Comparison of ENCODE assay signal across 8 cellular contexts in genomic region chr2:217653240-217653639, GRCh38.
A peak's percentile ranks its signal among the peaks of the same experiment; 100 is the strongest.
DNase-seq lines count a peak whose midpoint lies in the region; ATAC-seq, FAIRE-seq and TF ChIP-seq lines count a peak whose summit lies in the region.
"Had no signal": no experiment of that assay in that cellular context is flagged by ENCODE, and none has a peak within 500 bp of the region (broad histone marks: within the 10 kb centered on the region; RNA-seq: fewer than 3 reads in every experiment).

No MANE protein-coding gene starts in this region.

- H3K27ac ChIP-seq in HepG2 (ENCODE audit: extremely low read length, insufficient read depth, low read length) (no peak overlapping the region), upper lobe of left lung (peak overlapping the region in 1 of 4 donors; percentile 30)
- H3K27ac ChIP-seq in CD4-positive, alpha-beta T cell (ENCODE audit: low read depth, low read length): no peak overlapping the region

- TF ChIP-seq POLR2A in HepG2 (IDR thresholded peaks at IDR 0.05; ENCODE audit: insufficient read depth in 1 of 2, low read depth in 2 of 2, low read length in 2 of 2) (no peak), upper lobe of left lung (IDR thresholded peaks at IDR 0.05) (no peak)

- no peaks in the 10 kb centered on the region for H3K36me3 ChIP-seq in HepG2 (replicated peaks in 1 of 2; ENCODE audit: control insufficient read depth in 1 of 2, insufficient read depth in 2 of 2, low read length in 2 of 2)
- no peaks in the 10 kb centered on the region for H3K36me3 ChIP-seq in upper lobe of left lung

- H3K36me3 Mint-ChIP-seq in chondrocyte (ENCODE audit: low read depth): peaks cover 1% of the 10 kb centered on the region
- no peaks in the 10 kb centered on the region for H3K36me3 Mint-ChIP-seq in CD4-positive, alpha-beta T cell (ENCODE audit: low read depth)
- H3K36me3 Mint-ChIP-seq: activated CD4-positive, alpha-beta memory T cell treated with anti-CD3 and anti-CD28 coated beads for 36 hours had no signal

- H3K9me3 ChIP-seq in HepG2 (ENCODE audit: low read length): no peaks in the 10 kb centered on the region
- no peaks in the 10 kb centered on the region for H3K9me3 ChIP-seq in upper lobe of left lung
- H3K9me3 ChIP-seq in CD4-positive, alpha-beta T cell (ENCODE audit: control insufficient read depth, low read length): no peaks in the 10 kb centered on the region

- no peaks in the 10 kb centered on the region for H3K9me3 Mint-ChIP-seq in chondrocyte (ENCODE audit: low read depth)
- no peaks in the 10 kb centered on the region for H3K9me3 Mint-ChIP-seq in CD4-positive, alpha-beta T cell
- H3K9me3 Mint-ChIP-seq: activated CD4-positive, alpha-beta memory T cell treated with anti-CD3 and anti-CD28 coated beads for 36 hours had no signal

- DNase-seq in HT1080 (ENCODE audit: low read depth): peak; percentile 90
- DNase-seq in chondrocyte (ENCODE audit: low spot score): no peak
- DNase-seq in HepG2 (ENCODE audit: low spot score): no peak
- peak in 1 of 2 donors; percentile 71 for DNase-seq in upper lobe of left lung
- DNase-seq in CD4-positive, alpha-beta T cell: no peak
- no peak for DNase-seq in stimulated activated CD4-positive, alpha-beta T cell treated with anti-CD3 and anti-CD28 coated beads, Interleukin-2, amount 100 ng/mL, for 24 hours
- DNase-seq in HuH-7 (ENCODE audit: low spot score): no peak
- DNase-seq: activated CD4-positive, alpha-beta memory T cell treated with anti-CD3 and anti-CD28 coated beads for 36 hours had no signal

- ATAC-seq in HepG2: peak; percentile 27; the same call in 2 of the 3 replicates
- ATAC-seq in upper lobe of left lung (ENCODE audit: low FRiP score in 2 of 2): peak; percentile 58 to 85
- ATAC-seq in CD4-positive, alpha-beta T cell (ENCODE audit: poor library complexity): no peak

- H3K27me3 ChIP-seq in HepG2 (ENCODE audit: control insufficient read depth in 1 of 2, insufficient read depth in 2 of 2, low read length in 2 of 2): peaks cover 1 to 28% of the 10 kb centered on the region in 2 experiments; a peak in 2 of 5 replicates
- H3K27me3 ChIP-seq in upper lobe of left lung: no peaks in the 10 kb centered on the region
- H3K27me3 ChIP-seq in CD4-positive, alpha-beta T cell (ENCODE audit: control insufficient read depth, insufficient read depth, low read length): no peaks in the 10 kb centered on the region

- no peaks in the 10 kb centered on the region for H3K27me3 Mint-ChIP-seq in chondrocyte (ENCODE audit: low read depth)
- H3K27me3 Mint-ChIP-seq in CD4-positive, alpha-beta T cell: no peaks in the 10 kb centered on the region
- H3K27me3 Mint-ChIP-seq: activated CD4-positive, alpha-beta memory T cell treated with anti-CD3 and anti-CD28 coated beads for 36 hours had no signal

- no peaks in the 10 kb centered on the region for H4K20me1 ChIP-seq in HepG2 (ENCODE audit: insufficient read depth, low read length)

- TF ChIP-seq CTCF in chondrocyte (IDR thresholded peaks at IDR 0.05) (peak; percentile 52), HepG2 (CRISPR knock-in tag; IDR thresholded peaks at IDR 0.05) (no peak), upper lobe of left lung (IDR thresholded peaks at IDR 0.05) (peak in 1 of 6 experiments; percentile 20)
- TF ChIP-seq CTCF in CD4-positive, alpha-beta T cell (IDR thresholded peaks at IDR 0.05): no peak

- no peak overlapping the region for H3K9ac ChIP-seq in HepG2 (ENCODE audit: insufficient read depth, low read depth, low read length)

- peak overlapping the region; percentile 93 for H3K27ac Mint-ChIP-seq in chondrocyte (ENCODE audit: unreplicated experiment)
- H3K27ac Mint-ChIP-seq in CD4-positive, alpha-beta T cell: no peak overlapping the region
- H3K27ac Mint-ChIP-seq: activated CD4-positive, alpha-beta memory T cell treated with anti-CD3 and anti-CD28 coated beads for 36 hours had no signal

- no TSS peak for BruUV-seq in HepG2 (replicated peaks; lab: Mats Ljungman, UMichigan)

- no peak overlapping the region for H3K4me3 Mint-ChIP-seq in chondrocyte (ENCODE audit: unreplicated experiment)
- no peak overlapping the region for H3K4me3 Mint-ChIP-seq in CD4-positive, alpha-beta T cell
- H3K4me3 Mint-ChIP-seq: activated CD4-positive, alpha-beta memory T cell treated with anti-CD3 and anti-CD28 coated beads for 36 hours had no signal

- intact Hi-C loops in HepG2 (cut with micrococcal nuclease; ENCODE audit: unreplicated experiment): no loop called here
- intact Hi-C loops in CD4-positive, alpha-beta T cell (cut with DNase I, micrococcal nuclease): no loop called here

- 2% methylated on average over 6 of the region's 6 CpGs for WGBS in HepG2 (ENCODE audit: low lambda C conversion rate)
- 24 to 48% methylated on average over 6 of the region's 6 CpGs for WGBS in upper lobe of left lung, 2 donors

- H3K4me1 ChIP-seq in HepG2 (ENCODE audit: insufficient read depth, low read length): peaks cover 2% of the 10 kb centered on the region
- peaks cover 0 to 12% (median 6%) of the 10 kb centered on the region in 4 donors for H3K4me1 ChIP-seq in upper lobe of left lung

- no peak for TF ChIP-seq EP300 in HepG2 (IDR thresholded peaks at IDR 0.05; ENCODE audit: low read depth in 2 of 2, low read length in 2 of 2)
- TF ChIP-seq EP300 in HepG2 (CRISPR knock-in tag; IDR thresholded peaks at IDR 0.05; ENCODE audit: borderline replicate concordance): no peak
- no peak for TF ChIP-seq EP300 in upper lobe of left lung (IDR thresholded peaks at IDR 0.05)

- H3K4me3 ChIP-seq in HepG2 (replicated peaks in 1 of 3; ENCODE audit: insufficient read depth in 1 of 3, low read depth in 2 of 3, low read length in 3 of 3): no peak overlapping the region
- H3K4me3 ChIP-seq in upper lobe of left lung: no peak overlapping the region

- H3K4me2 ChIP-seq in HepG2 (ENCODE audit: low read depth, low read length): no peak overlapping the region

- no peak for FAIRE-seq in HepG2 (lab: Jason Lieb, UNC)

- in situ Hi-C loops in HepG2 (cut with HindIII; ENCODE audit: extremely low pct_ligation_motif_present, low pct_unique_long_range_greater_than_20kb): no loop called here

- no peak overlapping the region for H2AFZ ChIP-seq in HepG2 (ENCODE audit: low read length)

- POLR2A ChIA-PET in HepG2 (lab: Yijun Ruan, JAX): no interaction called here
- POLR2A ChIA-PET in CD4-positive, alpha-beta T cell (lab: Charles Lee): no interaction called here

- peaks cover 48% of the 10 kb centered on the region for H3K4me1 Mint-ChIP-seq in chondrocyte (ENCODE audit: low read depth)
- H3K4me1 Mint-ChIP-seq in CD4-positive, alpha-beta T cell (ENCODE audit: low read depth): peaks cover 6% of the 10 kb centered on the region

- H3K79me2 ChIP-seq in HepG2 (ENCODE audit: insufficient read depth, low read length): no peaks in the 10 kb centered on the region

- no peak for TF ChIP-seq RAD21 in HepG2 (CRISPR knock-in tag; IDR thresholded peaks at IDR 0.05)

- CTCF ChIA-PET in HepG2 (lab: Yijun Ruan, JAX; ENCODE audit: low intra/inter-chr PET ratio, low total read pairs): no interaction called here
- CTCF ChIA-PET in CD4-positive, alpha-beta T cell (lab: Charles Lee): no interaction called here

TF ChIP-seq in HepG2, 621 proteins besides CTCF, POLR2A, EP300 and RAD21 (continues in another document):
- TF ChIP-seq ZMYM4 (CRISPR knock-in tag; IDR thresholded peaks at IDR 0.05): no peak
- TF ChIP-seq, protein P1, sequence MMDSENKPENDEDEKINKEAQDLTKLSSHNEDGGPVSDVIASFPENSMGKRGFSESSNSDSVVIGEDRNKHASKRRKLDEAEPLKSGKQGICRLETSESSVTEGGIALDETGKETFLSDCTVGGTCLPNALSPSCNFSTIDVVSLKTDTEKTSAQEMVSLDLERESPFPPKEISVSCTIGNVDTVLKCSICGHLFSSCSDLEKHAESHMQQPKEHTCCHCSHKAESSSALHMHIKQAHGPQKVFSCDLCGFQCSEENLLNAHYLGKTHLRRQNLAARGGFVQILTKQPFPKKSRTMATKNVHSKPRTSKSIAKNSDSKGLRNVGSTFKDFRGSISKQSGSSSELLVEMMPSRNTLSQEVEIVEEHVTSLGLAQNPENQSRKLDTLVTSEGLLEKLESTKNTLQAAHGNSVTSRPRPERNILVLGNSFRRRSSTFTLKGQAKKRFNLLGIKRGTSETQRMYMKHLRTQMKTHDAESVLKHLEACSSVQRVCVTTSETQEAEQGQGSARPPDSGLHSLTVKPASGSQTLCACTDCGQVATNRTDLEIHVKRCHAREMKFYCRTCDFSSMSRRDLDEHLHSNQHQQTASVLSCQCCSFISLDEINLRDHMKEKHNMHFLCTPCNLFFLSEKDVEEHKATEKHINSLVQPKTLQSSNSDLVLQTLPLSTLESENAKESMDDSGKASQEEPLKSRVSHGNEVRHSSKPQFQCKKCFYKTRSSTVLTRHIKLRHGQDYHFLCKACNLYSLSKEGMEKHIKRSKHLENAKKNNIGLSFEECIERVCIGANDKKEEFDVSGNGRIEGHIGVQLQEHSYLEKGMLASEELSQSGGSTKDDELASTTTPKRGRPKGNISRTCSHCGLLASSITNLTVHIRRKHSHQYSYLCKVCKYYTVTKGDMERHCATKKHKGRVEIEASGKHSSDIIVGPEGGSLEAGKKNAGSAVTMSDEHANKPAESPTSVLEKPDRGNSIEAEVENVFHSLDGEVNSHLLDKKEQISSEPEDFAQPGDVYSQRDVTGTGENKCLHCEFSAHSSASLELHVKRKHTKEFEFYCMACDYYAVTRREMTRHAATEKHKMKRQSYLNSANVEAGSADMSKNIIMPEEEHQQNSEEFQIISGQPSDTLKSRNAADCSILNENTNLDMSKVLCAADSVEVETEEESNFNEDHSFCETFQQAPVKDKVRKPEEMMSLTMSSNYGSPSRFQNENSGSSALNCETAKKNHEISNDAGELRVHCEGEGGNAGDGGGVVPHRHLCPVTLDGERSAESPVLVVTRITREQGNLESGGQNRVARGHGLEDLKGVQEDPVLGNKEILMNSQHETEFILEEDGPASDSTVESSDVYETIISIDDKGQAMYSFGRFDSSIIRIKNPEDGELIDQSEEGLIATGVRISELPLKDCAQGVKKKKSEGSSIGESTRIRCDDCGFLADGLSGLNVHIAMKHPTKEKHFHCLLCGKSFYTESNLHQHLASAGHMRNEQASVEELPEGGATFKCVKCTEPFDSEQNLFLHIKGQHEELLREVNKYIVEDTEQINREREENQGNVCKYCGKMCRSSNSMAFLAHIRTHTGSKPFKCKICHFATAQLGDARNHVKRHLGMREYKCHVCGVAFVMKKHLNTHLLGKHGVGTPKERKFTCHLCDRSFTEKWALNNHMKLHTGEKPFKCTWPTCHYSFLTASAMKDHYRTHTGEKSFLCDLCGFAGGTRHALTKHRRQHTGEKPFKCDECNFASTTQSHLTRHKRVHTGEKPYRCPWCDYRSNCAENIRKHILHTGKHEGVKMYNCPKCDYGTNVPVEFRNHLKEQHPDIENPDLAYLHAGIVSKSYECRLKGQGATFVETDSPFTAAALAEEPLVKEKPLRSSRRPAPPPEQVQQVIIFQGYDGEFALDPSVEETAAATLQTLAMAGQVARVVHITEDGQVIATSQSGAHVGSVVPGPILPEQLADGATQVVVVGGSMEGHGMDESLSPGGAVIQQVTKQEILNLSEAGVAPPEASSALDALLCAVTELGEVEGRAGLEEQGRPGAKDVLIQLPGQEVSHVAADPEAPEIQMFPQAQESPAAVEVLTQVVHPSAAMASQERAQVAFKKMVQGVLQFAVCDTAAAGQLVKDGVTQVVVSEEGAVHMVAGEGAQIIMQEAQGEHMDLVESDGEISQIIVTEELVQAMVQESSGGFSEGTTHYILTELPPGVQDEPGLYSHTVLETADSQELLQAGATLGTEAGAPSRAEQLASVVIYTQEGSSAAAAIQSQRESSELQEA (CRISPR knock-in tag; IDR thresholded peaks at IDR 0.05; ENCODE audit: not compliant biosample characterization): no peak
